Comparison of ENCODE assay signal across 28 cellular contexts in genomic region chr10:4790045-4790444, GRCh38.
"Had no signal": no experiment of that assay in that cellular context is flagged by ENCODE, and none has a peak within 500 bp of the region (broad histone marks: within the 10 kb centered on the region; RNA-seq: fewer than 3 reads in every experiment).

No MANE protein-coding gene starts in this region.

- FAIRE-seq: kidney had no signal

- H3K4me1 Mint-ChIP-seq: endodermal cell; neural progenitor cell; stimulated activated effector memory CD8-positive, alpha-beta T cell treated with anti-CD3 and anti-CD28 coated beads, Interleukin-12 subunit alpha, Interleukin-12 subunit beta, amount 100 ng/mL, for 72 hours had no signal

- H3K27ac ChIP-seq: epithelial cell of prostate, foreskin keratinocyte, gastroesophageal sphincter, heart left ventricle, hepatocyte, left lung, neural progenitor cell, prostate gland, right atrium auricular region, testis, tibial artery had no signal

- H3K36me3 ChIP-seq: gastroesophageal sphincter, heart left ventricle, left lung, neural progenitor cell, prostate gland, right atrium auricular region, tibial artery had no signal

- H2AFZ ChIP-seq: hepatocyte, neural progenitor cell had no signal

- ATAC-seq: esophagus mucosa; foreskin keratinocyte; gastroesophageal sphincter; heart left ventricle; left lung; mucosa of descending colon; naive thymus-derived CD4-positive, alpha-beta T cell; sciatic nerve; stimulated activated effector memory CD8-positive, alpha-beta T cell treated with anti-CD3 and anti-CD28 coated beads, Interleukin-12 subunit alpha, Interleukin-12 subunit beta, amount 100 ng/mL, for 72 hours; stimulated activated naive CD8-positive, alpha-beta T cell treated with anti-CD3 and anti-CD28 coated beads, Interleukin-15, Interleukin-2, amounts not matched to agents 100 U/mL and 50 U/mL, for 24 hours had no signal

- H3K9me3 Mint-ChIP-seq: dendritic cell treated with granulocyte-macrophage colony-stimulating factor and Interleukin-4, amounts not matched to agents 40 ng/mL and 50 ng/mL, for 4 days; endodermal cell; neural progenitor cell; stimulated activated effector memory CD8-positive, alpha-beta T cell treated with anti-CD3 and anti-CD28 coated beads, Interleukin-12 subunit alpha, Interleukin-12 subunit beta, amount 100 ng/mL, for 72 hours; type B pancreatic cell had no signal

- H3K9ac ChIP-seq: neural progenitor cell had no signal

- H3K79me2 ChIP-seq: hepatocyte had no signal

- H3K27me3 Mint-ChIP-seq: dendritic cell treated with granulocyte-macrophage colony-stimulating factor and Interleukin-4, amounts not matched to agents 40 ng/mL and 50 ng/mL, for 4 days; type B pancreatic cell had no signal

- H3K9me3 ChIP-seq: gastroesophageal sphincter, heart left ventricle, left lung, mucosa of descending colon, prostate gland, right atrium auricular region, testis, tibial artery had no signal

- H3K27me3 ChIP-seq: foreskin keratinocyte, gastroesophageal sphincter, heart left ventricle, hepatocyte, left lung, neural progenitor cell, right atrium auricular region, testis had no signal

- H3K4me3 ChIP-seq: gastroesophageal sphincter, heart left ventricle, hepatocyte, left lung, mucosa of descending colon, neural progenitor cell, prostate gland, right atrium auricular region, testis, tibial artery had no signal

- H3K27ac Mint-ChIP-seq: dendritic cell treated with granulocyte-macrophage colony-stimulating factor and Interleukin-4, amounts not matched to agents 40 ng/mL and 50 ng/mL, for 4 days; endodermal cell; mesothelial cell of epicardium; naive thymus-derived CD4-positive, alpha-beta T cell; nephron; neural progenitor cell; stimulated activated effector memory CD8-positive, alpha-beta T cell treated with anti-CD3 and anti-CD28 coated beads, Interleukin-12 subunit alpha, Interleukin-12 subunit beta, amount 100 ng/mL, for 72 hours; type B pancreatic cell had no signal

- H3K4me2 ChIP-seq: hepatocyte, neural progenitor cell had no signal

- H3K4me3 Mint-ChIP-seq: dendritic cell treated with granulocyte-macrophage colony-stimulating factor and Interleukin-4, amounts not matched to agents 40 ng/mL and 50 ng/mL, for 4 days; endodermal cell; mesothelial cell of epicardium; naive thymus-derived CD4-positive, alpha-beta T cell; nephron; neural progenitor cell; stimulated activated effector memory CD8-positive, alpha-beta T cell treated with anti-CD3 and anti-CD28 coated beads, Interleukin-12 subunit alpha, Interleukin-12 subunit beta, amount 100 ng/mL, for 72 hours; type B pancreatic cell had no signal

- DNase-seq: effector CD8-positive, alpha-beta T cell; endodermal cell; foreskin keratinocyte; heart left ventricle; kidney; left lung; mesenchymal stem cell; mucosa of descending colon; naive thymus-derived CD4-positive, alpha-beta T cell; stimulated activated CD4-positive, alpha-beta T cell treated with anti-CD3 and anti-CD28 coated beads, Interleukin-2, amount 100 ng/mL, for 24 hours; stimulated activated CD4-positive, alpha-beta T cell treated with anti-CD3 and anti-CD28 coated beads, Interleukin-4, amount 100 ng/mL, for 24 hours; stimulated activated naive CD8-positive, alpha-beta T cell treated with anti-CD3 and anti-CD28 coated beads, Interleukin-15, Interleukin-2, amounts not matched to agents 100 U/mL and 50 U/mL, for 24 hours; substantia nigra; testis; tibial artery had no signal

- H3K4me1 ChIP-seq: foreskin keratinocyte, gastroesophageal sphincter, heart left ventricle, left lung, neural progenitor cell, prostate gland, right atrium auricular region, testis, tibial artery had no signal

- H3K36me3 Mint-ChIP-seq: mesothelial cell of epicardium; naive thymus-derived CD4-positive, alpha-beta T cell; neural progenitor cell; stimulated activated effector memory CD8-positive, alpha-beta T cell treated with anti-CD3 and anti-CD28 coated beads, Interleukin-12 subunit alpha, Interleukin-12 subunit beta, amount 100 ng/mL, for 72 hours; type B pancreatic cell had no signal
